2 cellular contexts compared by ENCODE assay signal in the genomic region with DNA sequence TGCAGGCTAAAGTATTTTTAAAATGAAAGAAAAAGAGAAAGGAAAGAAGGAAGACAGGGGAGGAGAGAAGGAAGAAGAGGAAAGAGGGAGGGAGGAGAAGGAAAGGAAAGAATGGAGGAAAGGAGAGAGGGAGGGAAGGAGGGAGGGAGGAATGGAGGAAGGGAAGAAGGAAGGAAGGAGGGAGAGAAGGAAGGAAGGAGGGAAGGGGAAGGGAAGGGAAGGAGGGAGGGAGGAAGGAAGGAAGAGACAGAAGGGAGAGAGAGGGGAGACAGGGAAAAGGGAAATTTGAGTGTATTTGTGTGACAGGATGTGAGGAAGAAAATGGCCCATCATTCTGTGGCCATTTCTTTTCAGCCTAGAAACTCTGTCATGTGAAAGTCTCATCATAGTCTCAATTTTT.
TF ChIP-seq lines count a peak whose summit lies in the region.

No MANE protein-coding gene starts in this region.

TF ChIP-seq in A549, 52 proteins besides CTCF, POLR2A, EP300 and RAD21:
- no peak for TF ChIP-seq ZSCAN20 (CRISPR knock-in tag; IDR thresholded peaks at IDR 0.05)
- no peak for TF ChIP-seq RFX5 (IDR thresholded peaks at IDR 0.05)
- no peak for TF ChIP-seq CBX2 (IDR thresholded peaks at IDR 0.05; ENCODE audit: borderline replicate concordance, low read depth)
- TF ChIP-seq EHMT2 (IDR thresholded peaks at IDR 0.05; ENCODE audit: low read depth), result no peak
- TF ChIP-seq HOXB13 (CRISPR knock-in tag; IDR thresholded peaks at IDR 0.05; ENCODE audit: low read depth), result no peak
- no peak for TF ChIP-seq CBX8 (IDR thresholded peaks at IDR 0.05)
- TF ChIP-seq RNF2 (IDR thresholded peaks at IDR 0.05; ENCODE audit: borderline replicate concordance, low read depth), result no peak
- no peak for TF ChIP-seq KDM5A (IDR thresholded peaks at IDR 0.05)
- TF ChIP-seq, protein P1, sequence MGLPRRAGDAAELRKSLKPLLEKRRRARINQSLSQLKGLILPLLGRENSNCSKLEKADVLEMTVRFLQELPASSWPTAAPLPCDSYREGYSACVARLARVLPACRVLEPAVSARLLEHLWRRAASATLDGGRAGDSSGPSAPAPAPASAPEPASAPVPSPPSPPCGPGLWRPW (IDR thresholded peaks at IDR 0.05), result no peak
- no peak for TF ChIP-seq JUNB (IDR thresholded peaks at IDR 0.05)
- TF ChIP-seq, protein P2, sequence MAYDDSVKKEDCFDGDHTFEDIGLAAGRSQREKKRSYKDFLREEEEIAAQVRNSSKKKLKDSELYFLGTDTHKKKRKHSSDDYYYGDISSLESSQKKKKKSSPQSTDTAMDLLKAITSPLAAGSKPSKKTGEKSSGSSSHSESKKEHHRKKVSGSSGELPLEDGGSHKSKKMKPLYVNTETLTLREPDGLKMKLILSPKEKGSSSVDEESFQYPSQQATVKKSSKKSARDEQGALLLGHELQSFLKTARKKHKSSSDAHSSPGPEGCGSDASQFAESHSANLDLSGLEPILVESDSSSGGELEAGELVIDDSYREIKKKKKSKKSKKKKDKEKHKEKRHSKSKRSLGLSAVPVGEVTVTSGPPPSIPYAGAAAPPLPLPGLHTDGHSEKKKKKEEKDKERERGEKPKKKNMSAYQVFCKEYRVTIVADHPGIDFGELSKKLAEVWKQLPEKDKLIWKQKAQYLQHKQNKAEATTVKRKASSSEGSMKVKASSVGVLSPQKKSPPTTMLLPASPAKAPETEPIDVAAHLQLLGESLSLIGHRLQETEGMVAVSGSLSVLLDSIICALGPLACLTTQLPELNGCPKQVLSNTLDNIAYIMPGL (CRISPR knock-in tag; IDR thresholded peaks at IDR 0.05; ENCODE audit: borderline replicate concordance), result no peak
- no peak for TF ChIP-seq ZC3H11A (IDR thresholded peaks at IDR 0.05)
- no peak for TF ChIP-seq BHLHE40 (IDR thresholded peaks at IDR 0.05; ENCODE audit: low read depth, low read length)
- TF ChIP-seq NFE2L2 (conservative IDR thresholded peaks at IDR 0.05; ENCODE audit: low read length), result no peak
- no peak for TF ChIP-seq TP53 (CRISPR knock-in tag; IDR thresholded peaks at IDR 0.05)
- TF ChIP-seq NPAS2 (CRISPR knock-in tag; IDR thresholded peaks at IDR 0.05; ENCODE audit: borderline replicate concordance), result no peak
- TF ChIP-seq, protein P3, sequence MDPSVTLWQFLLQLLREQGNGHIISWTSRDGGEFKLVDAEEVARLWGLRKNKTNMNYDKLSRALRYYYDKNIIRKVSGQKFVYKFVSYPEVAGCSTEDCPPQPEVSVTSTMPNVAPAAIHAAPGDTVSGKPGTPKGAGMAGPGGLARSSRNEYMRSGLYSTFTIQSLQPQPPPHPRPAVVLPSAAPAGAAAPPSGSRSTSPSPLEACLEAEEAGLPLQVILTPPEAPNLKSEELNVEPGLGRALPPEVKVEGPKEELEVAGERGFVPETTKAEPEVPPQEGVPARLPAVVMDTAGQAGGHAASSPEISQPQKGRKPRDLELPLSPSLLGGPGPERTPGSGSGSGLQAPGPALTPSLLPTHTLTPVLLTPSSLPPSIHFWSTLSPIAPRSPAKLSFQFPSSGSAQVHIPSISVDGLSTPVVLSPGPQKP (IDR thresholded peaks at IDR 0.05; ENCODE audit: low read depth, low read length), result no peak
- TF ChIP-seq HDAC2 (IDR thresholded peaks at IDR 0.05), result no peak
- no peak for TF ChIP-seq MAFK (IDR thresholded peaks at IDR 0.05; ENCODE audit: partially characterized antibody)
- TF ChIP-seq, protein P4, sequence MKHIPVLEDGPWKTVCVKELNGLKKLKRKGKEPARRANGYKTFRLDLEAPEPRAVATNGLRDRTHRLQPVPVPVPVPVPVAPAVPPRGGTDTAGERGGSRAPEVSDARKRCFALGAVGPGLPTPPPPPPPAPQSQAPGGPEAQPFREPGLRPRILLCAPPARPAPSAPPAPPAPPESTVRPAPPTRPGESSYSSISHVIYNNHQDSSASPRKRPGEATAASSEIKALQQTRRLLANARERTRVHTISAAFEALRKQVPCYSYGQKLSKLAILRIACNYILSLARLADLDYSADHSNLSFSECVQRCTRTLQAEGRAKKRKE (CRISPR knock-in tag; IDR thresholded peaks at IDR 0.05; ENCODE audit: low read depth), result no peak

TF ChIP-seq in endothelial cell of umbilical vein, 7 proteins besides CTCF, POLR2A, EP300 and RAD21:
- TF ChIP-seq POLR2AphosphoS5 (IDR thresholded peaks at IDR 0.05; ENCODE audit: insufficient read depth, low read depth, low read length) (no peak), GATA2 (IDR thresholded peaks at IDR 0.05; ENCODE audit: insufficient read depth, insufficient read length, low read depth, low read length) (no peak), MYC (IDR thresholded peaks at IDR 0.05; ENCODE audit: low read depth, low read length) (no peak), FOS (IDR thresholded peaks at IDR 0.05; ENCODE audit: borderline replicate concordance, insufficient read depth, low read length) (no peak), EZH2 (IDR thresholded peaks at IDR 0.05; ENCODE audit: borderline replicate concordance, low read depth, low read length, severe bottlenecking) (no peak), JUN (IDR thresholded peaks at IDR 0.05; ENCODE audit: borderline replicate concordance, insufficient read depth, insufficient read length, low read depth) (no peak)
